In the genomic region with DNA sequence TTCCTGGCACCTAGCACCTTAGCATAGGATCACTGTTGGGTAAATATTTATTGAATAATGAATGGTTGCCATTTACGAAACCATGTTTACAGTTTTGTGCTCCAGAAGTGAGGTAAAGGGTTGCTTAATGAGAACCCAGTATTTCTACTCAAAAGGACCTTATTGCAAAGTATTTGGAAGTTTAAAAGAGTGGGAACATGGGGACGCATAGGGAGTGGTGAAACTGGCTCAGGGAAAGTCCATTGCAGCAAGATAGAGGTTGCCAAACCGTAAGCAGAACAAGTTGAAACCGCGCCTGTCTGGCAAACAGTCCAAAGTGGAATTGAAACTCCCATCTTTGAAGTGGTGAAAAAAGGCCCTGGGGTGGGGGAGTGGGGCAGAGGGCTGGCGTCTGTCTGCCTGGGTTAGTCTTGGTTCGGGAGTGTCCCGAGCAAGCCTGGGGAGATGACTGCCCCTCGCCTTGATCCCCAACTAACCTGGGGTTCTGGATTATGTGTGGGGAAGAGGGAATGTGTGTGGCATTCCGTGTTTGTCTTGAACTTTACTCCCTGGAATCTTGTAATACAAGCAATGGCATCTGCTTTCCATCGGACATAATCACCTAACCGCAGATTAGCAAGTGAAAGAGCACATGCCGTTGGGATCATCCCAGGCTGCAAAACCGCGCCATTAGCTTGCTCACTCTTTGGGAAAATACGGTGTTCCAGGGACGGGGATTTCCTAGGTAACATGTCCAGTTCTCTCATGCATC, we compare ENCODE assay signal across 8 cellular contexts. TPM values are rescaled to one million over a fixed set of nuclear protein-coding genes. Genes with fewer than 3 reads are reported as not detected.
DNase-seq lines count a peak whose midpoint lies in the region; ATAC-seq and TF ChIP-seq lines count a peak whose summit lies in the region.

No MANE protein-coding gene starts in this region.

- H3K4me3 ChIP-seq in OCI-LY7 (ENCODE audit: low read depth, low read length, poor library complexity, severe bottlenecking) (no peak overlapping the region), gastroesophageal sphincter (peak overlapping the region; percentile 12 to 23)

- peak overlapping the region; percentile 88 for H3K27ac Mint-ChIP-seq in progenitor cell of endocrine pancreas
- H3K27ac Mint-ChIP-seq in immature natural killer cell = peak overlapping the region in 1 of 6 donors; percentile 50

- DNase-seq in OCI-LY7 (ENCODE audit: low spot score) (no peak), progenitor cell of endocrine pancreas (ENCODE audit: low spot score, unreplicated experiment) (no peak), immature natural killer cell (no peak), NCI-H2107 (lab: John Stamatoyannopoulos, UW) (no peak)
- DNase-seq in stimulated activated CD4-positive, alpha-beta T cell treated with anti-CD3 and anti-CD28 coated beads, Interleukin-2, amount 100 ng/mL, for 48 hours = no peak
- DNase-seq in activated T-cell treated with anti-CD3 and anti-CD28 coated beads, Interleukin-2, amount 50 U/mL, for 4 hours = no peak

- peaks cover 3% of the 10 kb centered on the region for H3K36me3 Mint-ChIP-seq in progenitor cell of endocrine pancreas (ENCODE audit: insufficient read depth)
- H3K36me3 Mint-ChIP-seq in immature natural killer cell = no peaks in the 10 kb centered on the region
- no peaks in the 10 kb centered on the region for H3K36me3 Mint-ChIP-seq in activated T-cell treated with anti-CD3 and anti-CD28 coated beads, Interleukin-2, amount 50 U/mL, for 4 hours (ENCODE audit: insufficient read depth)

- BruUV-seq in OCI-LY7 (replicated peaks; lab: Mats Ljungman, UMichigan) = no TSS peak

- H3K4me1 ChIP-seq in OCI-LY7 (ENCODE audit: insufficient read depth, low read length, poor library complexity, severe bottlenecking) (peaks cover 32% of the 10 kb centered on the region), gastroesophageal sphincter (peaks cover 19 to 100% (median 45%) of the 10 kb centered on the region in 3 donors)

- CTCF ChIA-PET in OCI-LY7 (lab: Charles Lee; ENCODE audit: unreplicated experiment) = no interaction called here

- TF ChIP-seq CTCF in OCI-LY7 (conservative IDR thresholded peaks at IDR 0.05; ENCODE audit: low read length) (no peak), gastroesophageal sphincter (IDR thresholded peaks at IDR 0.05) (no peak), progenitor cell of endocrine pancreas (IDR thresholded peaks at IDR 0.05; ENCODE audit: unreplicated experiment) (no peak)

- intact Hi-C loops in OCI-LY7 (cut with micrococcal nuclease; ENCODE audit: unreplicated experiment) = no loop called here

- no peak overlapping the region for H3K4me3 Mint-ChIP-seq in progenitor cell of endocrine pancreas (ENCODE audit: low read depth)
- H3K4me3 Mint-ChIP-seq in immature natural killer cell = no peak overlapping the region
- H3K4me3 Mint-ChIP-seq in activated T-cell treated with anti-CD3 and anti-CD28 coated beads, Interleukin-2, amount 50 U/mL, for 4 hours = no peak overlapping the region

- POLR2A ChIA-PET in OCI-LY7 (lab: Charles Lee) = interaction anchor here (5.1 kb wide), 1 partner anchor 10 kb away, joined by 26 read pairs; no protein-coding TSS in a partner anchor

- H3K4me1 Mint-ChIP-seq in progenitor cell of endocrine pancreas (ENCODE audit: low read depth) = peaks cover 34% of the 10 kb centered on the region
- no peaks in the 10 kb centered on the region for H3K4me1 Mint-ChIP-seq in immature natural killer cell
- peaks cover 3% of the 10 kb centered on the region for H3K4me1 Mint-ChIP-seq in activated T-cell treated with anti-CD3 and anti-CD28 coated beads, Interleukin-2, amount 50 U/mL, for 4 hours (ENCODE audit: low read depth)

- H3K79me2 ChIP-seq in OCI-LY7 (ENCODE audit: insufficient read depth, low read depth, low read length) = no peaks in the 10 kb centered on the region

- WGBS in gastroesophageal sphincter (ENCODE audit: low coverage in 1 of 2), 2 donors = 28 to 60% methylated on average over 1 to 16 of the region's 17 CpGs

- H3K27me3 Mint-ChIP-seq in progenitor cell of endocrine pancreas (no peaks in the 10 kb centered on the region), immature natural killer cell (ENCODE audit: low read depth in 3 of 3) (peaks cover 0 to 4% (median 0%) of the 10 kb centered on the region in 3 donors)
- H3K27me3 Mint-ChIP-seq in activated T-cell treated with anti-CD3 and anti-CD28 coated beads, Interleukin-2, amount 50 U/mL, for 4 hours (ENCODE audit: low read depth) = peaks cover 13% of the 10 kb centered on the region

- no peak overlapping the region for H3K27ac ChIP-seq in OCI-LY7 (ENCODE audit: low read depth, low read length, poor library complexity, severe bottlenecking)
- peak overlapping the region; percentile 82 to 91 (median 88) for H3K27ac ChIP-seq in gastroesophageal sphincter

- no peaks in the 10 kb centered on the region for H3K27me3 ChIP-seq in gastroesophageal sphincter

- no peaks in the 10 kb centered on the region for H4K20me1 ChIP-seq in OCI-LY7 (ENCODE audit: insufficient read depth, low read length)

- H3K36me3 ChIP-seq in OCI-LY7 (ENCODE audit: insufficient read depth, low read length) (no peaks in the 10 kb centered on the region), gastroesophageal sphincter (peaks cover 0 to 15% of the 10 kb centered on the region in 2 donors)

- no peaks in the 10 kb centered on the region for H3K9me2 ChIP-seq in OCI-LY7 (ENCODE audit: insufficient read depth, low read length)

- H3K9me3 ChIP-seq in OCI-LY7 (ENCODE audit: low read length) (no peaks in the 10 kb centered on the region), gastroesophageal sphincter (no peaks in the 10 kb centered on the region)

- H3K9me3 Mint-ChIP-seq in progenitor cell of endocrine pancreas (ENCODE audit: low read depth) (no peaks in the 10 kb centered on the region), immature natural killer cell (no peaks in the 10 kb centered on the region)
- no peaks in the 10 kb centered on the region for H3K9me3 Mint-ChIP-seq in activated T-cell treated with anti-CD3 and anti-CD28 coated beads, Interleukin-2, amount 50 U/mL, for 4 hours

- H2AFZ ChIP-seq in OCI-LY7 (ENCODE audit: low read length) = peak overlapping the region; percentile 68; the same call in 1 of the 2 replicates

- H3K4me2 ChIP-seq in OCI-LY7 (ENCODE audit: low read length) = peak overlapping the region; percentile 59

- no peak for TF ChIP-seq POLR2A in gastroesophageal sphincter (IDR thresholded peaks at IDR 0.05)

- ATAC-seq in GM21529 (IDR thresholded peaks at IDR 0.05; ENCODE audit: unreplicated experiment) (peak; percentile 66), gastroesophageal sphincter (peak; percentile 88)
- no peak for ATAC-seq in activated T-cell treated with anti-CD3 and anti-CD28 coated beads, Interleukin-2, amount 50 U/mL, for 4 hours

- no peak for TF ChIP-seq EP300 in gastroesophageal sphincter (IDR thresholded peaks at IDR 0.05)

RNA-seq across cellular contexts. Expression of a gene that starts 7.2 kb away (rescaled TPM):
- 16.8 and 19.9 TPM in 2 replicates for total RNA-seq in OCI-LY7 (2014; rRNA removed; shearing (Covaris generic))
- 16.5 and 17.3 TPM in 2 replicates for total RNA-seq in OCI-LY7 (2022)
- 100 to 1,000 TPM; 197 to 245 (median 209) TPM for total RNA-seq in gastroesophageal sphincter
- 47.3 and 47.6 TPM in 2 replicates for total RNA-seq in progenitor cell of endocrine pancreas
- polyA plus RNA-seq in immature natural killer cell = 10 to 100 TPM in 1 of 3 donors, 1 to 10 TPM in 2; 1.7 to 18.7 (median 8.2) TPM
- 1 to 10 TPM; 1.6 to 2.7 (median 2.7) TPM for total RNA-seq in activated T-cell treated with anti-CD3 and anti-CD28 coated beads, Interleukin-2, amount 50 U/mL, for 4 hours

Comparison
In these comparisons a context has a peak if more than half of its experiments do, and no peak if none do; other contexts are left out.
1. ATAC-seq: peak in GM21529 (single experiment) and gastroesophageal sphincter (single experiment); none in activated T-cell treated with anti-CD3 and anti-CD28 coated beads, Interleukin-2, amount 50 U/mL, for 4 hours (0 of 2).
2. RNA of a gene that starts 7.2 kb away (total RNA-seq): 197 to 245 TPM in gastroesophageal sphincter, 47.3 to 47.6 TPM in progenitor cell of endocrine pancreas and 16.5 to 19.9 TPM in OCI-LY7; 1.6 to 2.7 TPM in activated T-cell treated with anti-CD3 and anti-CD28 coated beads, Interleukin-2, amount 50 U/mL, for 4 hours; every median in the first group is over 4 times any median in the second.